ENCODE assay signal across 8 cellular contexts in the genomic region with DNA sequence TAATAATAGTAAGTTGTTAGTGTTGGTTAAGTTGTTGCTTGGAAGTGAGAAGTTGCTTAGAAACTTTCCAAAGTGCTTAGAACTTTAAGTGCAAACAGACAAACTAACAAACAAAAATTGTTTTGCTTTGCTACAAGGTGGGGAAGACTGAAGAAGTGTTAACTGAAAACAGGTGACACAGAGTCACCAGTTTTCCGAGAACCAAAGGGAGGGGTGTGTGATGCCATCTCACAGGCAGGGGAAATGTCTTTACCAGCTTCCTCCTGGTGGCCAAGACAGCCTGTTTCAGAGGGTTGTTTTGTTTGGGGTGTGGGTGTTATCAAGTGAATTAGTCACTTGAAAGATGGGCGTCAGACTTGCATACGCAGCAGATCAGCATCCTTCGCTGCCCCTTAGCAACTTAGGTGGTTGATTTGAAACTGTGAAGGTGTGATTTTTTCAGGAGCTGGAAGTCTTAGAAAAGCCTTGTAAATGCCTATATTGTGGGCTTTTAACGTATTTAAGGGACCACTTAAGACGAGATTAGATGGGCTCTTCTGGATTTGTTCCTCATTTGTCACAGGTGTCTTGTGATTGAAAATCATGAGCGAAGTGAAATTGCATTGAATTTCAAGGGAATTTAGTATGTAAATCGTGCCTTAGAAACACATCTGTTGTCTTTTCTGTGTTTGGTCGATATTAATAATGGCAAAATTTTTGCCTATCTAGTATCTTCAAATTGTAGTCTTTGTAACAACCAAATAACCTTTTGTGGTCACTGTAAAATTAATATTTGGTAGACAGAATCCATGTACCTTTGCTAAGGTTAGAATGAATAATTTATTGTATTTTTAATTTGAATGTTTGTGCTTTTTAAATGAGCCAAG. TPM values are rescaled to one million over a fixed set of nuclear protein-coding genes. Genes with fewer than 3 reads are reported as not detected.
DNase-seq lines count a peak whose midpoint lies in the region; ATAC-seq and TF ChIP-seq lines count a peak whose summit lies in the region.

No MANE protein-coding gene starts in this region.

- no peaks in the 10 kb centered on the region for H3K9me3 ChIP-seq in CD8-positive, alpha-beta T cell (ENCODE audit: low read length)
- H3K9me3 ChIP-seq in duodenal mucosa (ENCODE audit: control insufficient read depth in 1 of 2, low read length in 2 of 2) (no peaks in the 10 kb centered on the region), mucosa of descending colon (no peaks in the 10 kb centered on the region)

- no peaks in the 10 kb centered on the region for H3K36me3 ChIP-seq in CD8-positive, alpha-beta T cell (ENCODE audit: insufficient read depth, low read length)
- H3K36me3 ChIP-seq in duodenal mucosa (ENCODE audit: control insufficient read depth in 1 of 2, insufficient read depth in 2 of 2, low read length in 2 of 2): peaks cover 16 to 43% of the 10 kb centered on the region in 2 donors
- H3K36me3 ChIP-seq in mucosa of descending colon (ENCODE audit: low read depth): no peaks in the 10 kb centered on the region

- POLR2A ChIA-PET in CD8-positive, alpha-beta T cell (lab: Charles Lee): interaction anchor here (0.8 to 19.2 kb wide), 20 partner anchors 7 to 681 kb away, joined by 3 to 1786 read pairs (median 5); a partner anchor contains a TSS
- POLR2A ChIA-PET in activated CD4-positive, alpha-beta T cell treated with anti-CD3 and anti-CD28 coated beads, Interleukin-2, amount 10 ng/mL, durations not matched to agents 7 days and 5 days (lab: Charles Lee): interaction anchor here (0.8 to 14.2 kb wide), 4 partner anchors 9 to 78 kb away, joined by 3 to 781 read pairs (median 10); a partner anchor contains a TSS

- peak overlapping the region; percentile 94 for H3K4me3 Mint-ChIP-seq in CD8-positive, alpha-beta T cell
- H3K4me3 Mint-ChIP-seq in activated CD4-positive, alpha-beta T cell treated with anti-CD3 and anti-CD28 coated beads, Interleukin-2, amount 10 ng/mL, durations not matched to agents 7 days and 5 days: peak overlapping the region; percentile 91

- H3K36me3 Mint-ChIP-seq in CD8-positive, alpha-beta T cell: peaks cover 53% of the 10 kb centered on the region
- H3K36me3 Mint-ChIP-seq in activated CD4-positive, alpha-beta T cell treated with anti-CD3 and anti-CD28 coated beads, Interleukin-2, amount 10 ng/mL, durations not matched to agents 7 days and 5 days (ENCODE audit: low read depth): peaks cover 71% of the 10 kb centered on the region

- peak; percentile 72 to 92 (median 81) for DNase-seq in CD8-positive, alpha-beta T cell
- DNase-seq in M059J (ENCODE audit: low read depth): peak; percentile 76
- DNase-seq in activated CD4-positive, alpha-beta T cell treated with anti-CD3 and anti-CD28 coated beads, Interleukin-2, amount 10 ng/mL, durations not matched to agents 7 days and 5 days: peak; percentile 91
- peak in 2 of 3 donors; percentile 50 to 75 for DNase-seq in mucosa of descending colon
- peak; percentile 81 for DNase-seq in stimulated activated naive CD4-positive, alpha-beta T cell treated with Interleukin-2 at 50 U/mL for 16 hours (lab: John Stamatoyannopoulos, UW)
- no peak for DNase-seq in NCI-H526 treated with DMSO at 0.1 percent for 48 hours (lab: John Stamatoyannopoulos, UW)

- peak overlapping the region; percentile 100 for H3K9ac ChIP-seq in duodenal mucosa (ENCODE audit: low read depth in 1 of 2, low read length in 2 of 2)

- H3K27me3 ChIP-seq in CD8-positive, alpha-beta T cell (ENCODE audit: insufficient read depth, low read length): no peaks in the 10 kb centered on the region
- no peaks in the 10 kb centered on the region for H3K27me3 ChIP-seq in duodenal mucosa (ENCODE audit: control insufficient read depth in 1 of 2, insufficient read depth in 2 of 2, low read length in 2 of 2)

- CTCF ChIA-PET in CD8-positive, alpha-beta T cell (lab: Charles Lee): interaction anchor here (1.0 to 15.0 kb wide), 7 partner anchors 9 to 164 kb away, joined by 3 to 229 read pairs (median 4); a partner anchor contains a TSS
- CTCF ChIA-PET in activated CD4-positive, alpha-beta T cell treated with anti-CD3 and anti-CD28 coated beads, Interleukin-2, amount 10 ng/mL, durations not matched to agents 7 days and 5 days (lab: Charles Lee): interaction anchor here (3.0 kb wide), 1 partner anchor 72 kb away, joined by 9 read pairs; no protein-coding TSS in a partner anchor

- H3K9me3 Mint-ChIP-seq in CD8-positive, alpha-beta T cell: no peaks in the 10 kb centered on the region
- H3K9me3 Mint-ChIP-seq in activated CD4-positive, alpha-beta T cell treated with anti-CD3 and anti-CD28 coated beads, Interleukin-2, amount 10 ng/mL, durations not matched to agents 7 days and 5 days: no peaks in the 10 kb centered on the region

- H3K27ac ChIP-seq in CD8-positive, alpha-beta T cell (ENCODE audit: low read depth, low read length): peak overlapping the region; percentile 99
- H3K27ac ChIP-seq in duodenal mucosa (ENCODE audit: low read depth, low read length): peak overlapping the region; percentile 100

- peak overlapping the region; percentile 76 for H3K4me3 ChIP-seq in CD8-positive, alpha-beta T cell (ENCODE audit: low read depth, low read length)
- H3K4me3 ChIP-seq in duodenal mucosa (ENCODE audit: low read depth in 1 of 2, low read length in 2 of 2) (peak overlapping the region; percentile 89 to 97), mucosa of descending colon (peak overlapping the region; percentile 81)

- peaks cover 66% of the 10 kb centered on the region for H3K4me1 Mint-ChIP-seq in CD8-positive, alpha-beta T cell (ENCODE audit: low read depth)
- H3K4me1 Mint-ChIP-seq in activated CD4-positive, alpha-beta T cell treated with anti-CD3 and anti-CD28 coated beads, Interleukin-2, amount 10 ng/mL, durations not matched to agents 7 days and 5 days: peaks cover 51% of the 10 kb centered on the region

- intact Hi-C loops in CD8-positive, alpha-beta T cell (cut with DNase I, micrococcal nuclease): loop anchor here (1.0 to 10.0 kb wide), 4 partner anchors 9 to 651 kb away; a partner anchor contains a TSS
- intact Hi-C loops in mucosa of descending colon (cut with DNase I, micrococcal nuclease): loop anchor here in 1 of 2 donors (5.0 kb wide), 1 partner anchor 77 kb away; no protein-coding TSS in a partner anchor

- H3K4me1 ChIP-seq in CD8-positive, alpha-beta T cell (ENCODE audit: insufficient read depth, low read length): peaks cover 53% of the 10 kb centered on the region
- H3K4me1 ChIP-seq in duodenal mucosa (ENCODE audit: control insufficient read depth in 1 of 2, insufficient read depth in 2 of 2, low read length in 2 of 2) (peaks cover 49 to 52% of the 10 kb centered on the region in 2 donors), mucosa of descending colon (ENCODE audit: low read depth) (peaks cover 26% of the 10 kb centered on the region)

- TF ChIP-seq CTCF in CD8-positive, alpha-beta T cell (IDR thresholded peaks at IDR 0.05): no peak
- TF ChIP-seq CTCF in mucosa of descending colon (IDR thresholded peaks at IDR 0.05): no peak

- ATAC-seq in CD8-positive, alpha-beta T cell: peak; percentile 48
- ATAC-seq in mucosa of descending colon: no peak
- ATAC-seq in HG03135 (IDR thresholded peaks at IDR 0.05; ENCODE audit: unreplicated experiment): no peak

- H3K27me3 Mint-ChIP-seq in CD8-positive, alpha-beta T cell (ENCODE audit: low read depth): no peaks in the 10 kb centered on the region
- H3K27me3 Mint-ChIP-seq in activated CD4-positive, alpha-beta T cell treated with anti-CD3 and anti-CD28 coated beads, Interleukin-2, amount 10 ng/mL, durations not matched to agents 7 days and 5 days: peaks cover 5% of the 10 kb centered on the region

- peak overlapping the region; percentile 98 for H3K27ac Mint-ChIP-seq in CD8-positive, alpha-beta T cell
- peak overlapping the region; percentile 97 for H3K27ac Mint-ChIP-seq in activated CD4-positive, alpha-beta T cell treated with anti-CD3 and anti-CD28 coated beads, Interleukin-2, amount 10 ng/mL, durations not matched to agents 7 days and 5 days

RNA-seq across cellular contexts. Expression of a gene that starts 2.7 kb away (rescaled TPM):
- 100 to 1,000 TPM; 198 to 201 TPM for total RNA-seq in CD8-positive, alpha-beta T cell
- total RNA-seq in M059J (2014; rRNA removed; shearing (Covaris generic)): 3.9 and 6.5 TPM in 2 replicates
- total RNA-seq in activated CD4-positive, alpha-beta T cell treated with anti-CD3 and anti-CD28 coated beads, Interleukin-2, amount 10 ng/mL, durations not matched to agents 7 days and 5 days: 100 to 1,000 TPM; 463 to 610 TPM
- total RNA-seq in mucosa of descending colon: 1,000 to 10,000 TPM; 1,133 to 1,409 (median 1,237) TPM

RNA-seq across cellular contexts. Expression of a gene that starts 38.9 kb away (rescaled TPM):
- total RNA-seq in CD8-positive, alpha-beta T cell: 10 to 100 TPM; 18.4 to 20.8 TPM
- total RNA-seq in M059J (2014; rRNA removed; shearing (Covaris generic)): 42.6 and 43.0 TPM in 2 replicates
- 10 to 100 TPM; 49.5 to 52.1 TPM for total RNA-seq in activated CD4-positive, alpha-beta T cell treated with anti-CD3 and anti-CD28 coated beads, Interleukin-2, amount 10 ng/mL, durations not matched to agents 7 days and 5 days
- total RNA-seq in mucosa of descending colon: 10 to 100 TPM; 27.1 to 44.1 (median 42.3) TPM

RNA-seq across cellular contexts. Expression of a gene that starts 42.9 kb away (rescaled TPM):
- total RNA-seq in CD8-positive, alpha-beta T cell: 10 to 100 TPM; 27.8 to 29.6 TPM
- total RNA-seq in M059J (2014; rRNA removed; shearing (Covaris generic)): 1.1 and 2.5 TPM in 2 replicates
- 10 to 100 TPM; 40.9 TPM for total RNA-seq in activated CD4-positive, alpha-beta T cell treated with anti-CD3 and anti-CD28 coated beads, Interleukin-2, amount 10 ng/mL, durations not matched to agents 7 days and 5 days
- total RNA-seq in mucosa of descending colon: 10 to 100 TPM in 2 of 3 donors, 1 to 10 TPM in 1; 8.0 to 10.5 (median 10.1) TPM

Comparison
In these comparisons a context has a peak if more than half of its experiments do, and no peak if none do; other contexts are left out.
1. RNA of a gene that starts 2.7 kb away (total RNA-seq): 1,133 to 1,409 TPM in mucosa of descending colon, 463 to 610 TPM in activated CD4-positive, alpha-beta T cell treated with anti-CD3 and anti-CD28 coated beads, Interleukin-2, amount 10 ng/mL, durations not matched to agents 7 days and 5 days and 198 to 201 TPM in CD8-positive, alpha-beta T cell; 3.9 to 6.5 TPM in M059J; every median in the first group is over 10 times any median in the second.
2. Peak in every context shown above with its lines, with median percentiles within 50 percentile points of each other: H3K4me3 ChIP-seq.